In genomic region chr2:152974146-152974545, GRCh38 we compare ENCODE assay signal across 27 cellular contexts.
DNase-seq lines count a peak whose midpoint lies in the region; TF ChIP-seq lines count a peak whose summit lies in the region.
"Had no signal": no experiment of that assay in that cellular context is flagged by ENCODE, and none has a peak within 500 bp of the region (broad histone marks: within the 10 kb centered on the region; RNA-seq: fewer than 3 reads in every experiment).

No MANE protein-coding gene starts in this region.

- no peak for TF ChIP-seq CTCF in neural cell (IDR thresholded peaks at IDR 0.05; ENCODE audit: poor library complexity, severe bottlenecking)

- H3K36me3 ChIP-seq in neural cell (ENCODE audit: insufficient read depth, low read length): no peaks in the 10 kb centered on the region
- H3K36me3 ChIP-seq: BE2C; BLaER1; BLaER1 treated with 17β-estradiol and CSF1 and Interleukin-3, amounts not matched to agents 10 nM and 100 nM had no signal

- H4K20me1 ChIP-seq in neural cell (ENCODE audit: insufficient read depth): no peaks in the 10 kb centered on the region
- H4K20me1 ChIP-seq: BLaER1; BLaER1 treated with 17β-estradiol and CSF1 and Interleukin-3, amounts not matched to agents 10 nM and 100 nM had no signal

- TF ChIP-seq EP300 in neural cell (conservative IDR thresholded peaks at IDR 0.05; ENCODE audit: poor library complexity, severe bottlenecking): peak; percentile 99

- peaks cover 5% of the 10 kb centered on the region for H3K27me3 ChIP-seq in neural cell (ENCODE audit: insufficient read depth, low read depth, low read length)
- H3K27me3 ChIP-seq: BE2C; BLaER1; BLaER1 treated with 17β-estradiol and CSF1 and Interleukin-3, amounts not matched to agents 10 nM and 100 nM had no signal

- no peak for TF ChIP-seq RAD21 in neural cell (conservative IDR thresholded peaks at IDR 0.05)

- H3K9me2 ChIP-seq in neural cell (ENCODE audit: insufficient read depth, low read length): no peaks in the 10 kb centered on the region

- no peak overlapping the region for H3K4me3 ChIP-seq in neural cell (ENCODE audit: low read length)
- H3K4me3 ChIP-seq: A549; BLaER1; BLaER1 treated with 17β-estradiol and CSF1 and Interleukin-3, amounts not matched to agents 10 nM and 100 nM had no signal

- no peaks in the 10 kb centered on the region for H3K79me2 ChIP-seq in neural cell (replicated peaks; ENCODE audit: insufficient read depth, low read length)

- H3K27ac ChIP-seq in neural cell (ENCODE audit: low read length): no peak overlapping the region
- H3K27ac ChIP-seq: 22Rv1; A549; BLaER1; BLaER1 treated with 17β-estradiol and CSF1 and Interleukin-3, amounts not matched to agents 10 nM and 100 nM; C4-2B had no signal

- no peak overlapping the region for H3K4me2 ChIP-seq in neural cell (ENCODE audit: low read length)
- H3K4me2 ChIP-seq: A549; BLaER1; BLaER1 treated with 17β-estradiol and CSF1 and Interleukin-3, amounts not matched to agents 10 nM and 100 nM had no signal

- H3K9ac ChIP-seq in neural cell (ENCODE audit: low read length): no peak overlapping the region
- H3K9ac ChIP-seq: BLaER1; BLaER1 treated with 17β-estradiol and CSF1 and Interleukin-3, amounts not matched to agents 10 nM and 100 nM had no signal

- DNase-seq in activated naive CD4-positive, alpha-beta T cell treated with anti-CD3 and anti-CD28 coated beads, Interleukin-2, amount 50 U/mL, for 16 hours: no peak
- DNase-seq: 8988T; ACHN; AML-193; BE2C; C1 segment of cervical spinal cord; Caco-2; Calu3; CD4-positive, alpha-beta memory T cell; CD4-positive, alpha-beta T cell; CD4-positive, CD25-positive, alpha-beta regulatory T cell; CD8-positive, alpha-beta memory T cell; CD8-positive, alpha-beta T cell; COR-L47; DMS 273 treated with DMSO at 0.1 percent for 48 hours; DMS153; DMS53; DMS79; DMS79 treated with DMSO at 0.1 percent for 48 hours; DND-41; EL had no signal

- H2AFZ ChIP-seq in neural cell (ENCODE audit: low read depth, low read length): no peak overlapping the region

- no peaks in the 10 kb centered on the region for H3K9me3 ChIP-seq in neural cell (ENCODE audit: low read length)
- H3K9me3 ChIP-seq: A549, BE2C had no signal

- peaks cover 3% of the 10 kb centered on the region for H3F3A ChIP-seq in neural cell (ENCODE audit: insufficient read depth, low read length, poor library complexity, severe bottlenecking)

TF ChIP-seq in neural cell, 6 proteins besides CTCF, POLR2A, EP300 and RAD21:
- peak; percentile 87 for TF ChIP-seq POLR2AphosphoS5 (IDR thresholded peaks at IDR 0.05)
- no peak for TF ChIP-seq SMC3 (conservative IDR thresholded peaks at IDR 0.05; ENCODE audit: poor library complexity)
- no peak for TF ChIP-seq MXI1 (conservative IDR thresholded peaks at IDR 0.05; ENCODE audit: poor library complexity, severe bottlenecking)
- TF ChIP-seq REST (IDR thresholded peaks at IDR 0.05; ENCODE audit: borderline replicate concordance): peak; percentile 69
- TF ChIP-seq EZH2 (IDR thresholded peaks at IDR 0.05; ENCODE audit: borderline replicate concordance, insufficient read depth, low read length, poor library complexity, severe bottlenecking): no peak
TF ChIP-seq in neural cell: peak in this region for 2.
